ENCODE assay signal across 10 cellular contexts in the genomic region with DNA sequence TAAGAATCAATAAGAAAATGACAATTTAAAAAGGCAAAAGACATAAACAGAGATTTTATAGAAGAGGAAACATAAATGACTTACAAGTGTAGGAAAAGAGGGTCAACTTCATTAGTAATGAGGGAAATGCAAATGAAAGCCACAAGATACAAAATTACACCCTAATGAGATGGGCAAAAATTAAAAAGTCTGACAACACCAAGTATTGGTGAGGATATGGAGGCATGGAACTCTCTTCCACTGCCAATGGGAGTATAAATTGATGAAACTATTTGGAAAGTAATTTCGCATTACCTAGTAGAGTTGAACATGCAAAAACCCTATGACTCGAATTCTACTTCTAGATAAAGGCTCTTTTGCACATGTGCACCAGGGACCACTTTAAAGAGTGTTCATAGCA.
"Had no signal": no experiment of that assay in that cellular context is flagged by ENCODE, and none has a peak within 500 bp of the region (broad histone marks: within the 10 kb centered on the region; RNA-seq: fewer than 3 reads in every experiment).

No MANE protein-coding gene starts in this region.

- H3K4me3 ChIP-seq: GM23248, GM23338, HAP-1 had no signal

- FAIRE-seq: H1, H54 had no signal

- H3K4me1 ChIP-seq: HAP-1 had no signal

- H3K36me3 ChIP-seq: HAP-1 had no signal

- H3K9me3 ChIP-seq: HAP-1 had no signal

- DNase-seq: GM23248, GOT3, H7, H9, HCEC 1CT, HFFc6 had no signal

- H3K27ac ChIP-seq: GM23248 had no signal
